In the genomic region with DNA sequence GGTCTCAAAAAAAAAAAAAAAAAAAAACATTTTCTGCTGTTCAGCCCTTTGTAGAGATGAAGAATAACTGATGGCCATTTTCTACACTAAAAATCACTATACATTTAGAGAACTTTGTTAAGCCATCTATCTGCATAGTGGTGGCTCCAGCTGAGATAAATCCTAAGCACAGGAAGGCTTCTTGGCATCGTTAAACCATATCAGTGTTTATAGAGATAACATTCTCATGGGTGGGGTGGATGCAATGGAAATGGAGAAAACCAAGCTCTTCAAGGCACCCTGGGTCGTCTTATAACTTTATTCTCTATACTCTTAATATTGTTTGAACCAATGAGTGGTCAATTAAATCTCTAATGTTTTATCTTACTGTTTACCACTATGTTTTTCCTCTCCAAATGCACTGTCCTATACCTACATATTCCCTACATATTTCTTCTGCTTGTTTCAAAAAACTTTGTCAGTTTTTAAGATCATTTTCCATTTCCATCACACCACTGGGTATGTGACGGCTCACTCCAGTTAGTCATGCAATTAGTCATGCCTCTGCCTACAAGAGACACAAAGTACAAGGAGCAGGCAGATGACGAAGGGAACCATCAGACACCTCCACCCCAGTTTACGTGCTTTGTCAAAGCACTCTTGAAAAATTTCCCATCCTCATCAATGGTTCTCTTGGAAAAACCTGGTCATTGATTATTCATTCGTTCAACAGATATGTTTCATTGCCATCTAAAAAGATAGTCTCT, we compare ENCODE assay signal across 1 cellular context.
TF ChIP-seq lines count a peak whose summit lies in the region.

No MANE protein-coding gene starts in this region.

TF ChIP-seq in GM23338, 12 proteins besides CTCF, POLR2A, EP300 and RAD21:
- TF ChIP-seq EZH2 (IDR thresholded peaks at IDR 0.05; ENCODE audit: low read depth, unreplicated experiment) (no peak), STAT1 (IDR thresholded peaks at IDR 0.05; ENCODE audit: unreplicated experiment) (no peak), EZH2phosphoT487 (IDR thresholded peaks at IDR 0.05; ENCODE audit: unreplicated experiment) (no peak), NANOG (IDR thresholded peaks at IDR 0.05; ENCODE audit: borderline replicate concordance) (no peak), JUNB (IDR thresholded peaks at IDR 0.05; ENCODE audit: unreplicated experiment) (no peak)
- TF ChIP-seq, protein P1, sequence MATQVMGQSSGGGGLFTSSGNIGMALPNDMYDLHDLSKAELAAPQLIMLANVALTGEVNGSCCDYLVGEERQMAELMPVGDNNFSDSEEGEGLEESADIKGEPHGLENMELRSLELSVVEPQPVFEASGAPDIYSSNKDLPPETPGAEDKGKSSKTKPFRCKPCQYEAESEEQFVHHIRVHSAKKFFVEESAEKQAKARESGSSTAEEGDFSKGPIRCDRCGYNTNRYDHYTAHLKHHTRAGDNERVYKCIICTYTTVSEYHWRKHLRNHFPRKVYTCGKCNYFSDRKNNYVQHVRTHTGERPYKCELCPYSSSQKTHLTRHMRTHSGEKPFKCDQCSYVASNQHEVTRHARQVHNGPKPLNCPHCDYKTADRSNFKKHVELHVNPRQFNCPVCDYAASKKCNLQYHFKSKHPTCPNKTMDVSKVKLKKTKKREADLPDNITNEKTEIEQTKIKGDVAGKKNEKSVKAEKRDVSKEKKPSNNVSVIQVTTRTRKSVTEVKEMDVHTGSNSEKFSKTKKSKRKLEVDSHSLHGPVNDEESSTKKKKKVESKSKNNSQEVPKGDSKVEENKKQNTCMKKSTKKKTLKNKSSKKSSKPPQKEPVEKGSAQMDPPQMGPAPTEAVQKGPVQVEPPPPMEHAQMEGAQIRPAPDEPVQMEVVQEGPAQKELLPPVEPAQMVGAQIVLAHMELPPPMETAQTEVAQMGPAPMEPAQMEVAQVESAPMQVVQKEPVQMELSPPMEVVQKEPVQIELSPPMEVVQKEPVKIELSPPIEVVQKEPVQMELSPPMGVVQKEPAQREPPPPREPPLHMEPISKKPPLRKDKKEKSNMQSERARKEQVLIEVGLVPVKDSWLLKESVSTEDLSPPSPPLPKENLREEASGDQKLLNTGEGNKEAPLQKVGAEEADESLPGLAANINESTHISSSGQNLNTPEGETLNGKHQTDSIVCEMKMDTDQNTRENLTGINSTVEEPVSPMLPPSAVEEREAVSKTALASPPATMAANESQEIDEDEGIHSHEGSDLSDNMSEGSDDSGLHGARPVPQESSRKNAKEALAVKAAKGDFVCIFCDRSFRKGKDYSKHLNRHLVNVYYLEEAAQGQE (IDR thresholded peaks at IDR 0.05; ENCODE audit: unreplicated experiment): no peak
- TF ChIP-seq, protein P2, sequence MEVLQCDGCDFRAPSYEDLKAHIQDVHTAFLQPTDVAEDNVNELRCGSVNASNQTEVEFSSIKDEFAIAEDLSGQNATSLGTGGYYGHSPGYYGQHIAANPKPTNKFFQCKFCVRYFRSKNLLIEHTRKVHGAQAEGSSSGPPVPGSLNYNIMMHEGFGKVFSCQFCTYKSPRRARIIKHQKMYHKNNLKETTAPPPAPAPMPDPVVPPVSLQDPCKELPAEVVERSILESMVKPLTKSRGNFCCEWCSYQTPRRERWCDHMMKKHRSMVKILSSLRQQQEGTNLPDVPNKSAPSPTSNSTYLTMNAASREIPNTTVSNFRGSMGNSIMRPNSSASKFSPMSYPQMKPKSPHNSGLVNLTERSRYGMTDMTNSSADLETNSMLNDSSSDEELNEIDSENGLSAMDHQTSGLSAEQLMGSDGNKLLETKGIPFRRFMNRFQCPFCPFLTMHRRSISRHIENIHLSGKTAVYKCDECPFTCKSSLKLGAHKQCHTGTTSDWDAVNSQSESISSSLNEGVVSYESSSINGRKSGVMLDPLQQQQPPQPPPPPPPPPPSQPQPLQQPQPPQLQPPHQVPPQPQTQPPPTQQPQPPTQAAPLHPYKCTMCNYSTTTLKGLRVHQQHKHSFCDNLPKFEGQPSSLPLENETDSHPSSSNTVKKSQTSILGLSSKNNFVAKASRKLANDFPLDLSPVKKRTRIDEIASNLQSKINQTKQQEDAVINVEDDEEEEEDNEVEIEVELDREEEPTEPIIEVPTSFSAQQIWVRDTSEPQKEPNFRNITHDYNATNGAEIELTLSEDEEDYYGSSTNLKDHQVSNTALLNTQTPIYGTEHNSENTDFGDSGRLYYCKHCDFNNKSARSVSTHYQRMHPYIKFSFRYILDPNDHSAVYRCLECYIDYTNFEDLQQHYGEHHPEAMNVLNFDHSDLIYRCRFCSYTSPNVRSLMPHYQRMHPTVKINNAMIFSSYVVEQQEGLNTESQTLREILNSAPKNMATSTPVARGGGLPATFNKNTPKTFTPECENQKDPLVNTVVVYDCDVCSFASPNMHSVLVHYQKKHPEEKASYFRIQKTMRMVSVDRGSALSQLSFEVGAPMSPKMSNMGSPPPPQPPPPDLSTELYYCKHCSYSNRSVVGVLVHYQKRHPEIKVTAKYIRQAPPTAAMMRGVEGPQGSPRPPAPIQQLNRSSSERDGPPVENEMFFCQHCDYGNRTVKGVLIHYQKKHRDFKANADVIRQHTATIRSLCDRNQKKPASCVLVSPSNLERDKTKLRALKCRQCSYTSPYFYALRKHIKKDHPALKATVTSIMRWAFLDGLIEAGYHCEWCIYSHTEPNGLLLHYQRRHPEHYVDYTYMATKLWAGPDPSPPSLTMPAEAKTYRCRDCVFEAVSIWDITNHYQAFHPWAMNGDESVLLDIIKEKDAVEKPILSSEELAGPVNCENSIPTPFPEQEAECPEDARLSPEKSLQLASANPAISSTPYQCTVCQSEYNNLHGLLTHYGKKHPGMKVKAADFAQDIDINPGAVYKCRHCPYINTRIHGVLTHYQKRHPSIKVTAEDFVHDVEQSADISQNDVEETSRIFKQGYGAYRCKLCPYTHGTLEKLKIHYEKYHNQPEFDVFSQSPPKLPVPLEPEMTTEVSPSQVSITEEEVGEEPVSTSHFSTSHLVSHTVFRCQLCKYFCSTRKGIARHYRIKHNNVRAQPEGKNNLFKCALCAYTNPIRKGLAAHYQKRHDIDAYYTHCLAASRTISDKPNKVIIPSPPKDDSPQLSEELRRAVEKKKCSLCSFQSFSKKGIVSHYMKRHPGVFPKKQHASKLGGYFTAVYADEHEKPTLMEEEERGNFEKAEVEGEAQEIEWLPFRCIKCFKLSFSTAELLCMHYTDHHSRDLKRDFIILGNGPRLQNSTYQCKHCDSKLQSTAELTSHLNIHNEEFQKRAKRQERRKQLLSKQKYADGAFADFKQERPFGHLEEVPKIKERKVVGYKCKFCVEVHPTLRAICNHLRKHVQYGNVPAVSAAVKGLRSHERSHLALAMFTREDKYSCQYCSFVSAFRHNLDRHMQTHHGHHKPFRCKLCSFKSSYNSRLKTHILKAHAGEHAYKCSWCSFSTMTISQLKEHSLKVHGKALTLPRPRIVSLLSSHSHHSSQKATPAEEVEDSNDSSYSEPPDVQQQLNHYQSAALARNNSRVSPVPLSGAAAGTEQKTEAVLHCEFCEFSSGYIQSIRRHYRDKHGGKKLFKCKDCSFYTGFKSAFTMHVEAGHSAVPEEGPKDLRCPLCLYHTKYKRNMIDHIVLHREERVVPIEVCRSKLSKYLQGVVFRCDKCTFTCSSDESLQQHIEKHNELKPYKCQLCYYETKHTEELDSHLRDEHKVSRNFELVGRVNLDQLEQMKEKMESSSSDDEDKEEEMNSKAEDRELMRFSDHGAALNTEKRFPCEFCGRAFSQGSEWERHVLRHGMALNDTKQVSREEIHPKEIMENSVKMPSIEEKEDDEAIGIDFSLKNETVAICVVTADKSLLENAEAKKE (CRISPR knock-in tag; IDR thresholded peaks at IDR 0.05): no peak
